Comparison of ENCODE assay signal across 20 cellular contexts in genomic region chr9:14393382-14393781, GRCh38.
DNase-seq lines count a peak whose midpoint lies in the region; ATAC-seq, FAIRE-seq and TF ChIP-seq lines count a peak whose summit lies in the region.
"Had no signal": no experiment of that assay in that cellular context is flagged by ENCODE, and none has a peak within 500 bp of the region (broad histone marks: within the 10 kb centered on the region; RNA-seq: fewer than 3 reads in every experiment).

No MANE protein-coding gene starts in this region.

- no peaks in the 10 kb centered on the region for H3K36me3 ChIP-seq in GM23338 (ENCODE audit: insufficient read depth)
- no peaks in the 10 kb centered on the region for H3K36me3 ChIP-seq in K562 (ENCODE audit: control insufficient read depth, insufficient read depth, low read length)
- H3K36me3 ChIP-seq: HAP-1 had no signal

- POLR2A ChIA-PET in K562 (lab: Yijun Ruan, JAX), result no interaction called here

- H3K27ac Mint-ChIP-seq in GM23338, result no peak overlapping the region
- H3K27ac Mint-ChIP-seq: CD4-positive, alpha-beta T cell had no signal

- H3K9me2 ChIP-seq in GM23338 (ENCODE audit: insufficient read depth), result peaks cover 5% of the 10 kb centered on the region; the same call in 1 of the 2 replicates

- H3K4me3 ChIP-seq in GM23338, result no peak overlapping the region
- no peak overlapping the region for H3K4me3 ChIP-seq in K562
- H3K4me3 ChIP-seq: A549, GM12878, HAP-1 had no signal

- peak; percentile 25 for DNase-seq in NCI-H1694 treated with DMSO at 0.1 percent for 48 hours (lab: John Stamatoyannopoulos, UW)
- no peak for DNase-seq in NCI-H1694 (lab: John Stamatoyannopoulos, UW)
- no peak for DNase-seq in Right ventricle myocardium superior
- DNase-seq in cardiac septum (ENCODE audit: low spot score), result no peak
- DNase-seq in GM23338 (ENCODE audit: low spot score), result no peak
- peak in 1 of 4 experiments; percentile 22 for DNase-seq in K562 (ENCODE audit: extremely low read depth in 1 of 4, low spot score in 3 of 4)
- DNase-seq in NCI-H2107 (lab: John Stamatoyannopoulos, UW), result no peak
- DNase-seq in D721Med (ENCODE audit: insufficient read length, low spot score), result no peak
- DNase-seq: AML-193; Caco-2; CD4-positive, alpha-beta T cell; DMS53; DND-41; EL had no signal

- TF ChIP-seq POLR2A in K562 (conservative IDR thresholded peaks at IDR 0.05), result no peak

- no peaks in the 10 kb centered on the region for H3K27me3 Mint-ChIP-seq in GM23338 (ENCODE audit: insufficient read depth, low read depth, poor library complexity)

- H3K79me2 ChIP-seq in GM23338 (replicated peaks; ENCODE audit: insufficient read depth), result no peaks in the 10 kb centered on the region
- no peaks in the 10 kb centered on the region for H3K79me2 ChIP-seq in K562 (ENCODE audit: control insufficient read depth, insufficient read depth, low read length)

- BruUV-seq in K562 (replicated peaks; lab: Mats Ljungman, UMichigan), result no TSS peak

- TF ChIP-seq CTCF in GM23338 (conservative IDR thresholded peaks at IDR 0.05; ENCODE audit: low read depth in 2 of 2) (no peak), K562 (IDR thresholded peaks at IDR 0.05 in 2 of 3, conservative IDR thresholded peaks at IDR 0.05 in 1 of 3; ENCODE audit: insufficient read depth in 2 of 3, low read depth in 1 of 3, low read length in 3 of 3) (no peak), D721Med (IDR thresholded peaks at IDR 0.05; ENCODE audit: insufficient read depth, missing control alignments) (no peak)

- H3K9me3 ChIP-seq in K562 (replicated peaks; ENCODE audit: control insufficient read depth, insufficient read depth, low read depth, low read length), result peaks cover 10% of the 10 kb centered on the region
- H3K9me3 ChIP-seq: Caco-2, HAP-1 had no signal

- H3K27ac ChIP-seq in GM23338 (ENCODE audit: low read depth) (no peak overlapping the region), K562 (ENCODE audit: extremely low read depth, low read depth, low read length) (no peak overlapping the region)
- H3K27ac ChIP-seq: 22Rv1, A549, C4-2B had no signal

- no peaks in the 10 kb centered on the region for H3F3A ChIP-seq in GM23338 (replicated peaks; ENCODE audit: low read depth)

- intact Hi-C loops in Right ventricle myocardium superior (cut with DNase I), result no loop called here
- intact Hi-C loops in cardiac septum (cut with DNase I), result no loop called here
- intact Hi-C loops in K562 (cut with micrococcal nuclease), result no loop called here

- 0 out of 3 replicates have a peak, but pooled peaks cover 5% of the 10 kb centered on the region for H3K4me1 Mint-ChIP-seq in GM23338

- H3K9ac ChIP-seq in K562 (ENCODE audit: insufficient read depth in 1 of 2, low read depth in 2 of 2, low read length in 2 of 2), result no peak overlapping the region

- H3K4me1 ChIP-seq in GM23338 (ENCODE audit: insufficient read depth) (no peaks in the 10 kb centered on the region), K562 (replicated peaks in 1 of 2; ENCODE audit: control insufficient read depth in 2 of 2, insufficient read depth in 2 of 2, low read length in 2 of 2) (peaks cover 7 to 16% of the 10 kb centered on the region in 2 experiments; a peak in 4 of 5 replicates)
- H3K4me1 ChIP-seq: A549, Caco-2, HAP-1 had no signal

- in situ Hi-C loops in K562 (cut with MboI), result no loop called here

- no peak for TF ChIP-seq EP300 in K562 (IDR thresholded peaks at IDR 0.05; ENCODE audit: low read length)

- no peak overlapping the region for H3K4me2 ChIP-seq in GM23338
- no peak overlapping the region for H3K4me2 ChIP-seq in K562 (ENCODE audit: insufficient read depth, low read length)
- H3K4me2 ChIP-seq: A549 had no signal

- H3K4me3 Mint-ChIP-seq in GM23338, result no peak overlapping the region
- H3K4me3 Mint-ChIP-seq: CD4-positive, alpha-beta T cell had no signal

- H4K20me1 ChIP-seq in GM23338 (replicated peaks; ENCODE audit: insufficient read depth), result no peaks in the 10 kb centered on the region
- no peaks in the 10 kb centered on the region for H4K20me1 ChIP-seq in K562 (replicated peaks; ENCODE audit: control insufficient read depth, insufficient read depth, low read length)

- no peaks in the 10 kb centered on the region for H3K9me1 ChIP-seq in K562 (ENCODE audit: control insufficient read depth, insufficient read depth, low read length)

- ATAC-seq in Right ventricle myocardium superior (ENCODE audit: poor library complexity) (peak; percentile 59), GM23338 (no peak), K562 (no peak)
- ATAC-seq: A549, GM12878, HepG2 had no signal

- H3K9me3 Mint-ChIP-seq in GM23338, result peaks cover 9% of the 10 kb centered on the region; the same call in 2 of the 3 replicates

- WGBS in K562 (ENCODE audit: insufficient coverage, low coverage, missing lambda C conversion rate), result 12% methylated on average over 2 of the region's 2 CpGs

- H3K27me3 ChIP-seq in GM23338 (ENCODE audit: insufficient read depth), result no peaks in the 10 kb centered on the region
- no peaks in the 10 kb centered on the region for H3K27me3 ChIP-seq in K562 (ENCODE audit: control insufficient read depth in 2 of 2, insufficient read depth in 2 of 2, low read length in 2 of 2)

- CTCF ChIA-PET in K562 (lab: Yijun Ruan, JAX; ENCODE audit: low intra/inter-chr PET ratio), result no interaction called here

- no peak for TF ChIP-seq RAD21 in K562 (CRISPR knock-in tag; conservative IDR thresholded peaks at IDR 0.05 in 1 of 2, IDR thresholded peaks at IDR 0.05 in 1 of 2)

- H3K36me3 Mint-ChIP-seq in GM23338 (ENCODE audit: low read depth), result peaks cover 2% of the 10 kb centered on the region; the same call in 2 of the 3 replicates

- H2AFZ ChIP-seq in GM23338, result peak overlapping the region; percentile 47; the same call in 1 of the 2 replicates
- H2AFZ ChIP-seq in K562 (ENCODE audit: low read depth, low read length), result no peak overlapping the region

- FAIRE-seq in K562 (lab: Jason Lieb, UNC) (peak; percentile 40), D721Med (lab: Jason Lieb, UNC) (no peak)
- FAIRE-seq: A549, GM12878, HepG2 had no signal

TF ChIP-seq in GM23338, 12 proteins besides CTCF, POLR2A, EP300 and RAD21:
- TF ChIP-seq ETS1 (IDR thresholded peaks at IDR 0.05) (no peak), POLR2AphosphoS5 (IDR thresholded peaks at IDR 0.05; ENCODE audit: low read depth) (no peak), EZH2phosphoT487 (IDR thresholded peaks at IDR 0.05; ENCODE audit: unreplicated experiment) (no peak), CREB1 (CRISPR knock-in tag; IDR thresholded peaks at IDR 0.05; ENCODE audit: low read depth) (no peak), JUNB (IDR thresholded peaks at IDR 0.05; ENCODE audit: unreplicated experiment) (no peak)

TF ChIP-seq in K562, 482 proteins besides CTCF, POLR2A, EP300 and RAD21:
- TF ChIP-seq HNRNPH1 (optimal IDR thresholded peaks at IDR 0.05; ENCODE audit: low read depth, low read length) (no peak), SMARCA4 (IDR thresholded peaks at IDR 0.05) (no peak), TRIM24 (IDR thresholded peaks at IDR 0.05) (no peak), ZNF253 (CRISPR knock-in tag; conservative IDR thresholded peaks at IDR 0.05) (no peak), XRCC4 (IDR thresholded peaks at IDR 0.05; ENCODE audit: extremely low read depth, insufficient read depth, insufficient read length) (no peak), ZNF217 (CRISPR knock-in tag; IDR thresholded peaks at IDR 0.05) (no peak), MAFK (IDR thresholded peaks at IDR 0.05; ENCODE audit: low read length) (no peak), MCM3 (IDR thresholded peaks at IDR 0.05) (no peak), GABPA (tag; conservative IDR thresholded peaks at IDR 0.05; ENCODE audit: low read depth) (no peak), PREB (CRISPR knock-in tag; IDR thresholded peaks at IDR 0.05) (no peak), SAFB2 (IDR thresholded peaks at IDR 0.05; ENCODE audit: borderline replicate concordance, low read depth, low read length, severe bottlenecking) (no peak), ZSCAN29 (IDR thresholded peaks at IDR 0.05) (no peak), BHLHE40 (IDR thresholded peaks at IDR 0.05; ENCODE audit: low read length) (no peak), ZBTB26 (CRISPR knock-in tag; IDR thresholded peaks at IDR 0.05) (no peak), HOXB6 (CRISPR knock-in tag; IDR thresholded peaks at IDR 0.05; ENCODE audit: borderline replicate concordance) (no peak), ZNF444 (CRISPR knock-in tag; IDR thresholded peaks at IDR 0.05) (no peak), RFX7 (CRISPR knock-in tag; IDR thresholded peaks at IDR 0.05) (no peak)
